In the genomic region with DNA sequence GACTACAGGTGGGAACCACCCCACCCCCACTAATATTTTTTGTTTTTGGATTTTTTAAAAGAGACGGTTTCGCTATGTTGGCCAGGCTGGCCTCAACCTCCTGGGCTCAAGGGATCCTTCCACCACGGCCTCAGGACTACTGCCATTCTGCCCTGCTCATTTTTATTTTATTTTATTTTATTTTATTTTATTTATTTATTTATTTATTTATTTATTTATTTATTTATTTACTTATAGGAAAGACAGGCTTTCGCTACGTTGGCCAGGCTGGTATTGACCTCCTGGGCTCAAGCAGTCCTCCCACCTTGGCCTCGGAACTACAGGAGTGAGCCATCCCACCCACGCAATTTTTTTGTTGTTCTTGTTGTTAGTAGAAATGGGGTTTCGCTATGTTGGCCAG, we compare ENCODE assay signal across 4 cellular contexts. TPM values are rescaled to one million over a fixed set of nuclear protein-coding genes. Genes with fewer than 3 reads are reported as not detected.
"Had no signal": no experiment of that assay in that cellular context is flagged by ENCODE, and none has a peak within 500 bp of the region (broad histone marks: within the 10 kb centered on the region; RNA-seq: fewer than 3 reads in every experiment).

No MANE protein-coding gene starts in this region.

RNA-seq across cellular contexts. Expression of gene SSX7, which starts 0.8 kb away (rescaled TPM):
- total RNA-seq: LHCN-M2, M059J, MCF 10A, NCI-H460 had no signal

RNA-seq across cellular contexts. Expression of gene SSX2, which starts 51.5 kb away (rescaled TPM):
- total RNA-seq: LHCN-M2, M059J, MCF 10A, NCI-H460 had no signal
